ENCODE assay signal across 16 cellular contexts in the genomic region with DNA sequence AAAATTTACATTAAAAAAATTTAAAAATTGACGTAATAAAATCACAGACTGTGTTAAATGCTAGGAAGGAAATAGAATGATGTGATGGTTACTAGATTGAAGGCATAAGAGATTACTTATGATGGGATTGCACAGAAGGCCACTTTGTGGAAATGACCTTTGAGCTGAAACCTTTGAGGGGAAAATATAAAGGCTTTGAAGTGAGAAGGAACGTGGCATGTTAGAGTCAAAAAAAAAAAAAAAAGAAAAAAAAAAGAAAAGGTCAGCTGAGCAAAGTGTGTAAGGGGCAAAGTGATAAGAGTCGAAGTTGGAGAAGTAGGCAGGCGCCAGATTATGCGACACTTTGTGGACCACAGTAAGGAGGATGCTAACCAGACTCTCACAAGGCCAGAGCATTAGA. TPM values are rescaled to one million over a fixed set of nuclear protein-coding genes. Genes with fewer than 3 reads are reported as not detected.
DNase-seq lines count a peak whose midpoint lies in the region; ATAC-seq and TF ChIP-seq lines count a peak whose summit lies in the region.
"Had no signal": no experiment of that assay in that cellular context is flagged by ENCODE, and none has a peak within 500 bp of the region (broad histone marks: within the 10 kb centered on the region; RNA-seq: fewer than 3 reads in every experiment).

No MANE protein-coding gene starts in this region.

- no peak for ATAC-seq in CD4-positive, alpha-beta T cell (ENCODE audit: poor library complexity)
- ATAC-seq in activated naive CD8-positive, alpha-beta T cell treated with anti-CD3 and anti-CD28 coated beads, Interleukin-2, amount 50 U/mL, for 24 hours = peak; percentile 38
- no peak for ATAC-seq in stimulated activated naive B cell treated with anti-CD40 and anti-IgM and Interleukin-4, amounts not matched to agents 10 μg/mL and 1 μg/mL and 100 μg/mL, for 72 hours (replicated peaks)
- ATAC-seq in GM21723 (IDR thresholded peaks at IDR 0.05; ENCODE audit: unreplicated experiment) = no peak
- ATAC-seq: HCT116 had no signal

- CTCF ChIA-PET in CD4-positive, alpha-beta T cell (lab: Charles Lee) = no interaction called here

- H3K79me2 ChIP-seq in KMS-11 (ENCODE audit: insufficient read depth, low read depth) = peaks cover 14% of the 10 kb centered on the region

- H3K9ac ChIP-seq in KMS-11 = no peak overlapping the region; the same call in 1 of the 2 replicates

- peaks cover 38% of the 10 kb centered on the region for H3K4me1 ChIP-seq in KMS-11 (ENCODE audit: low read depth, poor library complexity, severe bottlenecking)
- H3K4me1 ChIP-seq: BE2C had no signal

- H3K4me3 Mint-ChIP-seq in CD4-positive, alpha-beta T cell = peak overlapping the region; percentile 42
- H3K4me3 Mint-ChIP-seq in activated naive CD8-positive, alpha-beta T cell treated with anti-CD3 and anti-CD28 coated beads, Interleukin-2, amount 50 U/mL, for 24 hours = no peak overlapping the region
- H3K4me3 Mint-ChIP-seq in stimulated activated naive B cell treated with anti-CD40 and anti-IgM and Interleukin-4, amounts not matched to agents 10 μg/mL and 1 μg/mL and 100 μg/mL, for 72 hours = no peak overlapping the region
- H3K4me3 Mint-ChIP-seq: HFFc6 had no signal

- no peak for TF ChIP-seq CTCF in CD4-positive, alpha-beta T cell (IDR thresholded peaks at IDR 0.05)
- no peak for TF ChIP-seq CTCF in KMS-11 (conservative IDR thresholded peaks at IDR 0.05; ENCODE audit: low read depth, low read length)

- H4K20me1 ChIP-seq in KMS-11 (ENCODE audit: insufficient read depth) = 0 out of 2 replicates have a peak, but pooled peaks cover under 1% of the 10 kb centered on the region

- H3K4me2 ChIP-seq in KMS-11 = peak overlapping the region; percentile 88

- H3K27ac Mint-ChIP-seq in CD4-positive, alpha-beta T cell = no peak overlapping the region
- peak overlapping the region; percentile 44 for H3K27ac Mint-ChIP-seq in activated naive CD8-positive, alpha-beta T cell treated with anti-CD3 and anti-CD28 coated beads, Interleukin-2, amount 50 U/mL, for 24 hours
- peak overlapping the region; percentile 7 for H3K27ac Mint-ChIP-seq in stimulated activated naive B cell treated with anti-CD40 and anti-IgM and Interleukin-4, amounts not matched to agents 10 μg/mL and 1 μg/mL and 100 μg/mL, for 72 hours
- H3K27ac Mint-ChIP-seq: HFFc6 had no signal

- POLR2A ChIA-PET in CD4-positive, alpha-beta T cell (lab: Charles Lee) = no interaction called here

- no peaks in the 10 kb centered on the region for H3K9me3 Mint-ChIP-seq in CD4-positive, alpha-beta T cell
- peaks cover 8% of the 10 kb centered on the region for H3K9me3 Mint-ChIP-seq in activated naive CD8-positive, alpha-beta T cell treated with anti-CD3 and anti-CD28 coated beads, Interleukin-2, amount 50 U/mL, for 24 hours
- H3K9me3 Mint-ChIP-seq in stimulated activated naive B cell treated with anti-CD40 and anti-IgM and Interleukin-4, amounts not matched to agents 10 μg/mL and 1 μg/mL and 100 μg/mL, for 72 hours = peaks cover 5 to 7% of the 10 kb centered on the region in 2 donors

- H3K27me3 Mint-ChIP-seq in CD4-positive, alpha-beta T cell = no peaks in the 10 kb centered on the region
- H3K27me3 Mint-ChIP-seq in activated naive CD8-positive, alpha-beta T cell treated with anti-CD3 and anti-CD28 coated beads, Interleukin-2, amount 50 U/mL, for 24 hours = peaks cover 16% of the 10 kb centered on the region
- H3K27me3 Mint-ChIP-seq in stimulated activated naive B cell treated with anti-CD40 and anti-IgM and Interleukin-4, amounts not matched to agents 10 μg/mL and 1 μg/mL and 100 μg/mL, for 72 hours = peaks cover 6 to 14% of the 10 kb centered on the region in 2 donors

- H3K36me3 Mint-ChIP-seq in CD4-positive, alpha-beta T cell (ENCODE audit: low read depth) = peaks cover 15% of the 10 kb centered on the region
- peaks cover 9% of the 10 kb centered on the region for H3K36me3 Mint-ChIP-seq in activated naive CD8-positive, alpha-beta T cell treated with anti-CD3 and anti-CD28 coated beads, Interleukin-2, amount 50 U/mL, for 24 hours (ENCODE audit: low read depth)
- H3K36me3 Mint-ChIP-seq in stimulated activated naive B cell treated with anti-CD40 and anti-IgM and Interleukin-4, amounts not matched to agents 10 μg/mL and 1 μg/mL and 100 μg/mL, for 72 hours = peaks cover 0 to 9% of the 10 kb centered on the region in 2 donors

- H3K4me3 ChIP-seq in KMS-11 (IDR thresholded peaks at IDR 0.05; ENCODE audit: insufficient read depth, low read depth, low read length) = no peak overlapping the region

- peak overlapping the region; percentile 64; the same call in 1 of the 2 replicates for H2AFZ ChIP-seq in KMS-11 (ENCODE audit: low read depth)

- H3K36me3 ChIP-seq in KMS-11 (ENCODE audit: insufficient read depth) = no peaks in the 10 kb centered on the region
- H3K36me3 ChIP-seq: BE2C had no signal

- intact Hi-C loops in CD4-positive, alpha-beta T cell (cut with DNase I, micrococcal nuclease) = loop anchor here (5.0 to 10.0 kb wide), 2 partner anchors 88 to 506 kb away; partner anchors contain the start of genes SUZ12 (in 1 of the 2) and ZNF207 (in 1 of the 2)

- no peak overlapping the region for H3K27ac ChIP-seq in CD4-positive, alpha-beta T cell (ENCODE audit: low read depth, low read length)
- peak overlapping the region; percentile 85; the same call in 1 of the 2 replicates for H3K27ac ChIP-seq in KMS-11

- H3K27me3 ChIP-seq in CD4-positive, alpha-beta T cell (ENCODE audit: control insufficient read depth, insufficient read depth, low read length) = no peaks in the 10 kb centered on the region
- H3K27me3 ChIP-seq in KMS-11 (ENCODE audit: insufficient read depth, low read depth) = no peaks in the 10 kb centered on the region
- H3K27me3 ChIP-seq: BE2C had no signal

- no peak for DNase-seq in CD4-positive, alpha-beta T cell
- no peak for DNase-seq in activated naive CD8-positive, alpha-beta T cell treated with anti-CD3 and anti-CD28 coated beads, Interleukin-2, amount 50 U/mL, for 24 hours
- DNase-seq in stimulated activated naive B cell treated with anti-CD40 and anti-IgM and Interleukin-4, amounts not matched to agents 10 μg/mL and 1 μg/mL and 100 μg/mL, for 72 hours = no peak
- no peak for DNase-seq in NCI-H1930 (lab: John Stamatoyannopoulos, UW)
- DNase-seq: ACHN; BE2C; C1 segment of cervical spinal cord; CD4-positive, CD25-positive, alpha-beta regulatory T cell; GDM1; GOT3; H7; HFFc6 had no signal

- H3K4me1 Mint-ChIP-seq in CD4-positive, alpha-beta T cell (ENCODE audit: low read depth) = peaks cover 20% of the 10 kb centered on the region
- H3K4me1 Mint-ChIP-seq in activated naive CD8-positive, alpha-beta T cell treated with anti-CD3 and anti-CD28 coated beads, Interleukin-2, amount 50 U/mL, for 24 hours = peaks cover 30% of the 10 kb centered on the region
- H3K4me1 Mint-ChIP-seq in stimulated activated naive B cell treated with anti-CD40 and anti-IgM and Interleukin-4, amounts not matched to agents 10 μg/mL and 1 μg/mL and 100 μg/mL, for 72 hours = peaks cover 7 to 15% of the 10 kb centered on the region in 2 donors

- no peaks in the 10 kb centered on the region for H3K9me3 ChIP-seq in CD4-positive, alpha-beta T cell (ENCODE audit: control insufficient read depth, low read length)
- H3K9me3 ChIP-seq: BE2C, Caco-2 had no signal

RNA-seq across cellular contexts. Expression of gene PSMD11, which starts 3.6 kb away (rescaled TPM):
- total RNA-seq in CD4-positive, alpha-beta T cell = 10 to 100 TPM; 67.6 to 68.7 TPM

RNA-seq across cellular contexts. Expression of gene CDK5R1, which starts 46.1 kb away (rescaled TPM):
- total RNA-seq in CD4-positive, alpha-beta T cell = 10 to 100 TPM; 21.7 to 22.5 TPM
